8 cellular contexts compared by ENCODE assay signal in the genomic region with DNA sequence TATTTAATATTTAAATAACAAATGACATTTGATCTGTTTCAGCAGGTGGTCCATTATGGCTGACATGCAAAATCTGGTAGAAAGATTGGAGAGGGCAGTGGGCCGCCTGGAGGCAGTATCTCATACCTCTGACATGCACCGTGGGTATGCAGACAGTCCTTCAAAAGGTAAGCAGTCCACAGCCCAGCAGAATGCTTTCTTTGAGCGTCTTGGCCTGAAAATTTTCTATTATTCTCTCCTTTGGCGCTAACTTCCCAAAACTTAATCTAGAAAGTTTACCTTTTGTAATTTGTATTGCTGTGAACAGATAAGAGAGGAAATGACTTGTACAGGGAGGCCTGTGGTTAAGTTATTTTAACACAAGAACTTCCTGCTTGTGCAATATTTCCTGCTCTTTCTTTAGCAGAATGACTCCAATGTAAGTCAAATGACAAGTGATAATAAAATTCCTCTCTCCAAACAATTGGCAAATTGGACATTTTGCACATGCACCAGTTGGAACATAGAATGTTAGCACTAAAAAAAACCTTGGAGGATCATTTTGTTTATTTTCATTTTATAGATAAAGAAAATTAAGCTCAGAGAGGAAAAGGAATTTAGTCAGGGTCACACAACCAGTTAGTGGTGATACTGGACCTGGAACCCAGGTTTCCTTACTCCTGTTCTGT. TPM values are rescaled to one million over a fixed set of nuclear protein-coding genes. Genes with fewer than 3 reads are reported as not detected.
A peak's percentile ranks its signal among the peaks of the same experiment; 100 is the strongest.
DNase-seq lines count a peak whose midpoint lies in the region; ATAC-seq and TF ChIP-seq lines count a peak whose summit lies in the region.

No MANE protein-coding gene starts in this region.

- no peak for TF ChIP-seq POLR2A in esophagus squamous epithelium (IDR thresholded peaks at IDR 0.05)

- H3K79me2 ChIP-seq in DND-41 (ENCODE audit: insufficient read depth, low read length) = peaks cover 45% of the 10 kb centered on the region
- peaks cover 49% of the 10 kb centered on the region for H3K79me2 ChIP-seq in SU-DHL-6 (ENCODE audit: insufficient read depth, low read length)

- H3K27ac ChIP-seq in DND-41 (ENCODE audit: low read length) (peak overlapping the region; percentile 69), SU-DHL-6 (ENCODE audit: low read depth, low read length) (peak overlapping the region; percentile 90), esophagus squamous epithelium (peak overlapping the region; percentile 26 to 71 (median 66))

- intact Hi-C loops in esophagus squamous epithelium (cut with DNase I) = no loop called here

- peaks cover 34% of the 10 kb centered on the region for H4K20me1 ChIP-seq in DND-41 (ENCODE audit: insufficient read depth, low read length)
- H4K20me1 ChIP-seq in SU-DHL-6 (ENCODE audit: low read depth, low read length) = no peaks in the 10 kb centered on the region

- H3K4me3 ChIP-seq in DND-41 (ENCODE audit: low read depth in 1 of 2, low read length in 2 of 2) (no peak overlapping the region), SU-DHL-6 (ENCODE audit: insufficient read depth, low read length, poor library complexity, severe bottlenecking) (peak overlapping the region; percentile 31), esophagus squamous epithelium (peak overlapping the region in 1 of 4 donors; percentile 1)

- H3K9me3 ChIP-seq in DND-41 (ENCODE audit: insufficient read depth, low read length, severe bottlenecking) (no peaks in the 10 kb centered on the region), SU-DHL-6 (ENCODE audit: insufficient read depth, low read length) (no peaks in the 10 kb centered on the region), esophagus squamous epithelium (no peaks in the 10 kb centered on the region)

- H3K9me2 ChIP-seq in SU-DHL-6 (replicated peaks; ENCODE audit: insufficient read depth, low read length) = no peaks in the 10 kb centered on the region

- 34 to 38% methylated on average over 4 of the region's 4 CpGs for WGBS in esophagus squamous epithelium, 2 donors

- peaks cover 40% of the 10 kb centered on the region for H3F3A ChIP-seq in SU-DHL-6 (ENCODE audit: insufficient read depth)

- DNase-seq in DND-41 (peak; percentile 32), esophagus squamous epithelium (lab: John Stamatoyannopoulos, UW) (no peak), renal cortical epithelial cell (ENCODE audit: low read depth) (peak; percentile 68), foreskin melanocyte (no peak)

- H3K4me1 ChIP-seq in DND-41 (ENCODE audit: insufficient read depth, low read length) = peaks cover 42% of the 10 kb centered on the region
- peaks cover 4 to 83% (median 36%) of the 10 kb centered on the region in 3 donors for H3K4me1 ChIP-seq in esophagus squamous epithelium

- H3K27me3 ChIP-seq in DND-41 (ENCODE audit: insufficient read depth, low read length, poor library complexity) = no peaks in the 10 kb centered on the region
- H3K27me3 ChIP-seq in SU-DHL-6 (ENCODE audit: low read length) = no peaks in the 10 kb centered on the region
- H3K27me3 ChIP-seq in esophagus squamous epithelium = no peaks in the 10 kb centered on the region

- H3K36me3 ChIP-seq in DND-41 (ENCODE audit: insufficient read depth, low read length) (peaks cover 67% of the 10 kb centered on the region), SU-DHL-6 (ENCODE audit: low read length) (peaks cover 39% of the 10 kb centered on the region), esophagus squamous epithelium (peaks cover 6 to 78% (median 23%) of the 10 kb centered on the region in 3 donors)

- H2AFZ ChIP-seq in DND-41 (ENCODE audit: low read depth, low read length) (no peak overlapping the region), SU-DHL-6 (ENCODE audit: low read depth, low read length, severe bottlenecking) (no peak overlapping the region)

- no peak for TF ChIP-seq CTCF in DND-41 (IDR thresholded peaks at IDR 0.05; ENCODE audit: borderline replicate concordance, extremely low read depth, low read length, poor library complexity, severe bottlenecking)
- peak; percentile 9 for TF ChIP-seq CTCF in SU-DHL-6 (IDR thresholded peaks at IDR 0.05; ENCODE audit: insufficient read depth, low read length, poor library complexity, severe bottlenecking)
- no peak for TF ChIP-seq CTCF in esophagus squamous epithelium (IDR thresholded peaks at IDR 0.05)

- H3K4me2 ChIP-seq in DND-41 (ENCODE audit: insufficient read depth, low read length) (peak overlapping the region; percentile 40), SU-DHL-6 (ENCODE audit: low read depth, low read length, poor library complexity, severe bottlenecking) (peak overlapping the region; percentile 65)

- peak; percentile 88 for ATAC-seq in DND-41 (ENCODE audit: insufficient read depth, low read depth)
- ATAC-seq in HG02678 (IDR thresholded peaks at IDR 0.05; ENCODE audit: unreplicated experiment) = peak; percentile 46
- ATAC-seq in GM18868 (IDR thresholded peaks at IDR 0.05; ENCODE audit: unreplicated experiment) = no peak
- ATAC-seq in HG03565 (IDR thresholded peaks at IDR 0.05; ENCODE audit: unreplicated experiment) = no peak

- H3K9ac ChIP-seq in DND-41 (ENCODE audit: low read depth, low read length) = no peak overlapping the region
- peak overlapping the region; percentile 37 for H3K9ac ChIP-seq in SU-DHL-6 (ENCODE audit: low read length)

RNA-seq across cellular contexts. Expression of a gene that starts 18.9 kb away (rescaled TPM):
- total RNA-seq in esophagus squamous epithelium (100 to 1,000 TPM; 157 to 282 (median 227) TPM), renal cortical epithelial cell (503 and 992 TPM in 2 replicates)

RNA-seq across cellular contexts. Expression of a gene that starts 37.6 kb away (rescaled TPM):
- total RNA-seq in esophagus squamous epithelium = 10 to 100 TPM; 27.2 to 43.9 (median 37.6) TPM
- 29.0 and 51.4 TPM in 2 replicates for total RNA-seq in renal cortical epithelial cell

Comparison
In these comparisons a context has a peak if more than half of its experiments do, and no peak if none do; other contexts are left out.
1. ATAC-seq: peak in DND-41 (single experiment) and HG02678 (single experiment); none in GM18868 (single experiment) and HG03565 (single experiment).
2. DNase-seq: peak in DND-41 (single experiment) and renal cortical epithelial cell (single experiment); none in esophagus squamous epithelium (single experiment) and foreskin melanocyte (single experiment).
3. Peak in every context shown above with its lines, with median percentiles within 50 percentile points of each other: H3K27ac ChIP-seq.